Comparison of ENCODE assay signal across 7 cellular contexts in the genomic region with DNA sequence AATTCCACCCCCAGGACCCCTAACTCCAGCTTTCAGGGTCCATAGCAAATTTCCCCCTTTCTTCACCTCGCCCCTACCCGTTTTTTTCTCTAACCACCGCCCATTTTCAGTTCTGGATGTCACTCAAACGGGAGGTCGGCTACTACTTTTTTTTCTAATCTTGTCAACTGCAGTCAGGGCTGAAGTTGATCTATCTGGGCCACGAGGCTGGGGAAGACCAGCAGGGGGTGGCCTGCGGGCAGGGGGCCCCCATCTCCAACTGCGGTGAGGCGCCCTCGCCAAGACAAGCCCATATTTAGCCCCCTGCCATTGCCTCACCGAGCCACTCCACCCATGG.
DNase-seq lines count a peak whose midpoint lies in the region; ATAC-seq and TF ChIP-seq lines count a peak whose summit lies in the region.

No MANE protein-coding gene starts in this region.

- H3K4me2 ChIP-seq in OCI-LY3 (ENCODE audit: low read length) = peak overlapping the region; percentile 91

- H3K27ac ChIP-seq in OCI-LY3 (ENCODE audit: low read length) = peak overlapping the region; percentile 36
- peak overlapping the region; percentile 82 for H3K27ac ChIP-seq in rectal smooth muscle tissue (ENCODE audit: low read depth, low read length)

- CTCF ChIA-PET in HEK293T (lab: Yijun Ruan, JAX) = interaction anchor here (0.6 to 0.7 kb wide), 2 partner anchors 73 to 183 kb away, joined by 3 read pairs; no protein-coding TSS in a partner anchor

- H2AFZ ChIP-seq in OCI-LY3 (ENCODE audit: low read depth, low read length) = peak overlapping the region; percentile 67

- H4K20me1 ChIP-seq in OCI-LY3 (ENCODE audit: insufficient read depth, low read length) = no peaks in the 10 kb centered on the region

- POLR2A ChIA-PET in HEK293T (lab: Yijun Ruan, JAX) = interaction anchor here (0.5 kb wide), 1 partner anchor 262 kb away, joined by 3 read pairs; no protein-coding TSS in a partner anchor

- no peak for TF ChIP-seq POLR2A in erythroblast (IDR thresholded peaks at IDR 0.05; ENCODE audit: low read length)

- DNase-seq in HEK293T (ENCODE audit: extremely low spot score) = no peak
- peak; percentile 55 to 58 for DNase-seq in erythroblast (lab: John Stamatoyannopoulos, UW)
- no peak for DNase-seq in DMS79 (lab: John Stamatoyannopoulos, UW)
- no peak for DNase-seq in KG1 (lab: John Stamatoyannopoulos, UW)

- peaks cover 40% of the 10 kb centered on the region for H3K79me2 ChIP-seq in OCI-LY3 (ENCODE audit: low read length)

- H3K9ac ChIP-seq in OCI-LY3 (ENCODE audit: low read length) = peak overlapping the region; percentile 84
- H3K9ac ChIP-seq in rectal smooth muscle tissue (ENCODE audit: low read length) = peak overlapping the region; percentile 3

- no peaks in the 10 kb centered on the region for H3K9me3 ChIP-seq in OCI-LY3 (ENCODE audit: insufficient read depth, low read length)

- ATAC-seq in GM18873 (IDR thresholded peaks at IDR 0.05; ENCODE audit: low FRiP score, unreplicated experiment) = peak; percentile 24

- H3K4me1 ChIP-seq in OCI-LY3 (ENCODE audit: low read length) = peaks cover 36% of the 10 kb centered on the region
- peaks cover 7% of the 10 kb centered on the region for H3K4me1 ChIP-seq in rectal smooth muscle tissue (ENCODE audit: control insufficient read depth, insufficient read depth, low read length)

- no peaks in the 10 kb centered on the region for H3K27me3 ChIP-seq in OCI-LY3 (ENCODE audit: low read depth, low read length)
- H3K27me3 ChIP-seq in rectal smooth muscle tissue (ENCODE audit: control insufficient read depth, insufficient read depth, low read length) = no peaks in the 10 kb centered on the region

- peaks cover 21% of the 10 kb centered on the region for H3K36me3 ChIP-seq in OCI-LY3 (replicated peaks; ENCODE audit: low read depth, low read length)
- no peaks in the 10 kb centered on the region for H3K36me3 ChIP-seq in rectal smooth muscle tissue (ENCODE audit: control insufficient read depth, insufficient read depth, low read length)

- no peak for TF ChIP-seq CTCF in OCI-LY3 (IDR thresholded peaks at IDR 0.05; ENCODE audit: low read depth, low read length)

- H3K4me3 ChIP-seq in OCI-LY3 (ENCODE audit: low read length) (peak overlapping the region; percentile 85), rectal smooth muscle tissue (ENCODE audit: low read length) (peak overlapping the region; percentile 77)

TF ChIP-seq in HEK293T, 16 proteins besides CTCF, POLR2A, EP300 and RAD21:
- TF ChIP-seq ELF4 (IDR thresholded peaks at IDR 0.05) (no peak), FOXA1 (IDR thresholded peaks at IDR 0.05) (no peak), ZNF384 (IDR thresholded peaks at IDR 0.05) (peak; percentile 83)
- TF ChIP-seq, protein P1, sequence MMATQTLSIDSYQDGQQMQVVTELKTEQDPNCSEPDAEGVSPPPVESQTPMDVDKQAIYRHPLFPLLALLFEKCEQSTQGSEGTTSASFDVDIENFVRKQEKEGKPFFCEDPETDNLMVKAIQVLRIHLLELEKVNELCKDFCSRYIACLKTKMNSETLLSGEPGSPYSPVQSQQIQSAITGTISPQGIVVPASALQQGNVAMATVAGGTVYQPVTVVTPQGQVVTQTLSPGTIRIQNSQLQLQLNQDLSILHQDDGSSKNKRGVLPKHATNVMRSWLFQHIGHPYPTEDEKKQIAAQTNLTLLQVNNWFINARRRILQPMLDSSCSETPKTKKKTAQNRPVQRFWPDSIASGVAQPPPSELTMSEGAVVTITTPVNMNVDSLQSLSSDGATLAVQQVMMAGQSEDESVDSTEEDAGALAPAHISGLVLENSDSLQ (IDR thresholded peaks at IDR 0.05) = peak; percentile 96

Comparison
In these comparisons a context has a peak if more than half of its experiments do, and no peak if none do; other contexts are left out.
1. DNase-seq: peak in erythroblast (2 of 2); none in HEK293T (single experiment), DMS79 (single experiment) and KG1 (single experiment).